16 cellular contexts compared by ENCODE assay signal in the genomic region with DNA sequence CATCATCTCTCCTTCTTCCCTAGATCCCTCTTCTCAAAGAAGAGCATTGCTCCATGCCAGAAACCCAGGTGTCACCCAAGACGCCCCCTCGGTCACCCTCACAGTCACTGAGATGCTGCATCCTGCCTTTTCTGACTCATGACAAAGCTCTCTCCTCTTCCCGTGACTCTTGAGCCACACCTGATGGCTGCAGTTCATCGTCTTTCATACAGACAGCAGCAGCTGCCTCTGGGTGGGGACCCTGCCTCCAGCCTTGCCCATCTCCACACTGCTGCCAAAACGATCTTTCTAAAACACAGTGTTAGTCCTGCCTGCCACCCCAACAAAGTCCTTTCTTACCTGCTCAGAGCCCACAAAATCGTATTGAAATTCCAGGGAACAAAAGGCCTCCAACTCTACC. TPM values are rescaled to one million over a fixed set of nuclear protein-coding genes. Genes with fewer than 3 reads are reported as not detected.
DNase-seq lines count a peak whose midpoint lies in the region; ATAC-seq and TF ChIP-seq lines count a peak whose summit lies in the region.
"Had no signal": no experiment of that assay in that cellular context is flagged by ENCODE, and none has a peak within 500 bp of the region (broad histone marks: within the 10 kb centered on the region; RNA-seq: fewer than 3 reads in every experiment).

No MANE protein-coding gene starts in this region.

- H2AFZ ChIP-seq in osteoblast (ENCODE audit: low read length), result no peak overlapping the region
- H2AFZ ChIP-seq: GM23248 had no signal

- DNase-seq in LHCN-M2 (ENCODE audit: low read depth), result peak; percentile 59
- peak; percentile 12 for DNase-seq in epithelial cell of esophagus (ENCODE audit: low read depth)
- peak; percentile 52 for DNase-seq in osteoblast (ENCODE audit: insufficient read length, low spot score, missing footprints)
- DNase-seq in aorta, result peak; percentile 6 to 55
- DNase-seq in germinal center (ENCODE audit: low spot score), result no peak
- no peak for DNase-seq in kidney tubule cell (ENCODE audit: low spot score)
- DNase-seq in activated naive CD8-positive, alpha-beta T cell treated with anti-CD3 and anti-CD28 coated beads for 36 hours, result no peak
- DNase-seq: ACHN; C1 segment of cervical spinal cord; Calu3; CD4-positive, alpha-beta T cell; DMS 273 treated with DMSO at 0.1 percent for 48 hours; GM23248; IMR-90 had no signal

- H3K27me3 ChIP-seq in osteoblast (ENCODE audit: insufficient read depth, low read length) (peaks cover 20% of the 10 kb centered on the region), aorta (ENCODE audit: control insufficient read depth in 1 of 2, insufficient read depth in 2 of 2, low read length in 1 of 2) (no peaks in the 10 kb centered on the region)

- TF ChIP-seq CTCF in epithelial cell of esophagus (IDR thresholded peaks at IDR 0.05; ENCODE audit: insufficient read depth, low read depth, low read length, missing control alignments), result no peak
- TF ChIP-seq CTCF in osteoblast (IDR thresholded peaks at IDR 0.05; ENCODE audit: extremely low read depth, low read depth, low read length), result no peak

- no peak overlapping the region for H3K4me2 ChIP-seq in osteoblast (ENCODE audit: insufficient read depth, low read length)

- no peaks in the 10 kb centered on the region for H3K36me3 Mint-ChIP-seq in activated naive CD8-positive, alpha-beta T cell treated with anti-CD3 and anti-CD28 coated beads for 36 hours

- H3K79me2 ChIP-seq in osteoblast (ENCODE audit: insufficient read depth, low read length), result no peaks in the 10 kb centered on the region

- no peak overlapping the region for H3K4me3 Mint-ChIP-seq in activated naive CD8-positive, alpha-beta T cell treated with anti-CD3 and anti-CD28 coated beads for 36 hours
- H3K4me3 Mint-ChIP-seq: B cell; CD4-positive, alpha-beta T cell had no signal

- no peaks in the 10 kb centered on the region for H4K20me1 ChIP-seq in osteoblast (ENCODE audit: insufficient read depth, low read length)

- H3K4me1 ChIP-seq in osteoblast (ENCODE audit: insufficient read depth, low read length) (peaks cover 15% of the 10 kb centered on the region), aorta (ENCODE audit: control insufficient read depth in 1 of 2, insufficient read depth in 2 of 2, low read length in 2 of 2) (no peaks in the 10 kb centered on the region)

- no peak overlapping the region for H3K27ac Mint-ChIP-seq in activated naive CD8-positive, alpha-beta T cell treated with anti-CD3 and anti-CD28 coated beads for 36 hours
- H3K27ac Mint-ChIP-seq: B cell; CD4-positive, alpha-beta T cell had no signal

- 88 to 89% methylated on average over 6 of the region's 6 CpGs for WGBS in aorta, 2 donors

- no peak for ATAC-seq in aorta (ENCODE audit: low FRiP score)
- ATAC-seq: GM12878 had no signal

- intact Hi-C loops in aorta (cut with DNase I), result no loop called here

- H3K4me3 ChIP-seq in epithelial cell of esophagus (ENCODE audit: low read length) (no peak overlapping the region), osteoblast (ENCODE audit: insufficient read depth, low read length) (no peak overlapping the region), aorta (ENCODE audit: low read length in 2 of 2) (no peak overlapping the region)
- H3K4me3 ChIP-seq: GM12878, GM23248 had no signal

- H3K4me1 Mint-ChIP-seq in activated naive CD8-positive, alpha-beta T cell treated with anti-CD3 and anti-CD28 coated beads for 36 hours, result peaks cover 5% of the 10 kb centered on the region

- no peaks in the 10 kb centered on the region for H3K36me3 ChIP-seq in osteoblast (ENCODE audit: insufficient read depth, low read length)
- no peaks in the 10 kb centered on the region for H3K36me3 ChIP-seq in aorta (ENCODE audit: control insufficient read depth in 1 of 2, insufficient read depth in 2 of 2, low read length in 1 of 2)

- no peaks in the 10 kb centered on the region for H3K9me3 Mint-ChIP-seq in activated naive CD8-positive, alpha-beta T cell treated with anti-CD3 and anti-CD28 coated beads for 36 hours
- H3K9me3 Mint-ChIP-seq: CD4-positive, alpha-beta T cell had no signal

- H3K27me3 Mint-ChIP-seq in activated naive CD8-positive, alpha-beta T cell treated with anti-CD3 and anti-CD28 coated beads for 36 hours, result no peaks in the 10 kb centered on the region

- no peaks in the 10 kb centered on the region for H3K9me3 ChIP-seq in osteoblast (ENCODE audit: low read depth, low read length)
- H3K9me3 ChIP-seq in aorta (ENCODE audit: control insufficient read depth, low read length), result no peaks in the 10 kb centered on the region

- H3K27ac ChIP-seq in osteoblast (ENCODE audit: low read depth, low read length) (no peak overlapping the region), aorta (ENCODE audit: low read depth in 1 of 2, low read length in 2 of 2) (no peak overlapping the region)
- H3K27ac ChIP-seq: GM23248 had no signal

RNA-seq across cellular contexts. Expression of gene BUD13, which starts 44.8 kb away (rescaled TPM):
- 16.6 and 17.7 TPM in 2 replicates for total RNA-seq in LHCN-M2 (2014; rRNA removed)
- polyA plus RNA-seq in LHCN-M2 (2012), result 9.9 TPM
- 12.7 and 14.5 TPM in 2 replicates for total RNA-seq in osteoblast
- 10 to 100 TPM; 12.7 to 12.9 TPM for total RNA-seq in aorta
- polyA plus RNA-seq in aorta, result 10 to 100 TPM; 10.3 to 15.7 TPM
- 10 to 100 TPM; 33.4 to 37.0 TPM for total RNA-seq in activated naive CD8-positive, alpha-beta T cell treated with anti-CD3 and anti-CD28 coated beads for 36 hours

RNA-seq across cellular contexts. Expression of gene ZPR1, which starts 59.8 kb away (rescaled TPM):
- total RNA-seq in LHCN-M2 (2014; rRNA removed) (67.5 and 78.7 TPM in 2 replicates), osteoblast (27.1 and 36.2 TPM in 2 replicates), aorta (10 to 100 TPM; 31.5 to 48.2 TPM)
- polyA plus RNA-seq in LHCN-M2 (2012), result 43.9 TPM
- 10 to 100 TPM; 19.2 to 21.2 TPM for polyA plus RNA-seq in aorta
- 100 to 1,000 TPM; 100 to 101 TPM for total RNA-seq in activated naive CD8-positive, alpha-beta T cell treated with anti-CD3 and anti-CD28 coated beads for 36 hours

Comparison
In these comparisons a context has a peak if more than half of its experiments do, and no peak if none do; other contexts are left out.
1. DNase-seq: peak in LHCN-M2 (single experiment), epithelial cell of esophagus (single experiment), osteoblast (single experiment) and aorta (2 of 2); none in germinal center (single experiment), kidney tubule cell (single experiment) and activated naive CD8-positive, alpha-beta T cell treated with anti-CD3 and anti-CD28 coated beads for 36 hours (single experiment).